Comparison of ENCODE assay signal across 9 cellular contexts in genomic region chr16:48526058-48526957, GRCh38.
DNase-seq lines count a peak whose midpoint lies in the region; ATAC-seq and TF ChIP-seq lines count a peak whose summit lies in the region.
"Had no signal": no experiment of that assay in that cellular context is flagged by ENCODE, and none has a peak within 500 bp of the region (broad histone marks: within the 10 kb centered on the region; RNA-seq: fewer than 3 reads in every experiment).

No MANE protein-coding gene starts in this region.

- no peak overlapping the region for H3K27ac ChIP-seq in smooth muscle cell (ENCODE audit: low read depth)
- H3K27ac ChIP-seq in right atrium auricular region: no peak overlapping the region
- H3K27ac ChIP-seq: SK-N-MC had no signal

- H3K27me3 ChIP-seq in smooth muscle cell (ENCODE audit: low read depth): no peaks in the 10 kb centered on the region
- no peaks in the 10 kb centered on the region for H3K27me3 ChIP-seq in right atrium auricular region

- H3K36me3 ChIP-seq in smooth muscle cell (ENCODE audit: low read depth) (no peaks in the 10 kb centered on the region), right atrium auricular region (no peaks in the 10 kb centered on the region)

- TF ChIP-seq CTCF in smooth muscle cell (IDR thresholded peaks at IDR 0.05; ENCODE audit: borderline replicate concordance, insufficient read depth, poor library complexity, severe bottlenecking) (peak; percentile 19), right atrium auricular region (IDR thresholded peaks at IDR 0.05) (no peak)

- no peaks in the 10 kb centered on the region for H3F3A ChIP-seq in smooth muscle cell (ENCODE audit: low read depth)

- no peak overlapping the region for H3K4me2 ChIP-seq in smooth muscle cell

- H3K4me1 ChIP-seq in smooth muscle cell (ENCODE audit: low read depth) (no peaks in the 10 kb centered on the region), right atrium auricular region (no peaks in the 10 kb centered on the region)

- H3K79me2 ChIP-seq in smooth muscle cell (ENCODE audit: low read depth): no peaks in the 10 kb centered on the region

- WGBS in smooth muscle cell (ENCODE audit: low lambda C conversion rate): 70% methylated on average over 12 of the region's 12 CpGs

- H3K9ac ChIP-seq in smooth muscle cell (ENCODE audit: low read depth): no peak overlapping the region

- DNase-seq in Daoy (ENCODE audit: low read depth): peak; percentile 38
- peak; percentile 60 for DNase-seq in NCI-H510A (lab: John Stamatoyannopoulos, UW)
- DNase-seq in cerebellar cortex (ENCODE audit: low spot score): peak; percentile 27
- DNase-seq in smooth muscle cell (lab: John Stamatoyannopoulos, UW; ENCODE audit: unreplicated experiment): no peak
- no peak for DNase-seq in NCI-H187 (lab: John Stamatoyannopoulos, UW)
- DNase-seq in medulla oblongata (ENCODE audit: extremely low spot score): no peak
- DNase-seq in right atrium auricular region (ENCODE audit: low spot score): no peak

- peak; percentile 75 for ATAC-seq in GM21529 (IDR thresholded peaks at IDR 0.05; ENCODE audit: unreplicated experiment)

- H4K20me1 ChIP-seq in smooth muscle cell (ENCODE audit: low read depth): no peaks in the 10 kb centered on the region

- H3K4me3 ChIP-seq in smooth muscle cell (no peak overlapping the region), right atrium auricular region (no peak overlapping the region)
- H3K4me3 ChIP-seq: SK-N-MC had no signal

- H2AFZ ChIP-seq in smooth muscle cell (ENCODE audit: low read depth): no peak overlapping the region

- H3K9me3 ChIP-seq in smooth muscle cell (replicated peaks; ENCODE audit: low read depth) (no peaks in the 10 kb centered on the region), right atrium auricular region (no peaks in the 10 kb centered on the region)

Comparison
In these comparisons a context has a peak if more than half of its experiments do, and no peak if none do; other contexts are left out.
1. DNase-seq: peak in Daoy (single experiment), NCI-H510A (single experiment) and cerebellar cortex (single experiment); none in smooth muscle cell (single experiment), NCI-H187 (0 of 2), medulla oblongata (single experiment) and right atrium auricular region (single experiment).